In genomic region chr1:229258031-229258850, GRCh38 we compare ENCODE assay signal across 8 cellular contexts. TPM values are rescaled to one million over a fixed set of nuclear protein-coding genes. Genes with fewer than 3 reads are reported as not detected.
DNase-seq lines count a peak whose midpoint lies in the region; ATAC-seq and TF ChIP-seq lines count a peak whose summit lies in the region.

No MANE protein-coding gene starts in this region.

- peaks cover 0 to 4% (median 1%) of the 10 kb centered on the region in 4 donors for H3K4me1 ChIP-seq in transverse colon

- intact Hi-C loops in activated T-helper 2 cell treated with anti-CD3 and anti-CD28 coated beads, Interferon-gamma antibody, Interleukin-2, Interleukin-4, amounts not matched to agents 10 μg/mL and 5 μg/mL and 100 μg/mL, durations not matched to agents 14 hours and 24 hours and 36 hours (cut with micrococcal nuclease): loop anchor here (1.0 to 10.0 kb wide), 3 partner anchors 224 to 367 kb away; partner anchors contain the start of genes TAF5L and URB2
- intact Hi-C loops in transverse colon (cut with DNase I; ENCODE audit: low total_unique reads): loop anchor here (5.0 to 10.0 kb wide), 2 partner anchors 224 to 593 kb away; no protein-coding TSS in a partner anchor

- no peak for TF ChIP-seq EP300 in transverse colon (IDR thresholded peaks at IDR 0.05; ENCODE audit: low read depth)

- POLR2A ChIA-PET in RWPE1 (lab: Yijun Ruan, JAX; ENCODE audit: low non-redundant PET): no interaction called here

- peak overlapping the region; percentile 31; the same call in 1 of the 2 replicates for H3K27ac ChIP-seq in RWPE1
- H3K27ac ChIP-seq in transverse colon: no peak overlapping the region

- H3K36me3 ChIP-seq in transverse colon: no peaks in the 10 kb centered on the region

- CTCF ChIA-PET in RWPE1 (lab: Yijun Ruan, JAX): interaction anchor here (0.6 to 2.0 kb wide), 17 partner anchors 8 to 981 kb away, joined by 3 to 16 read pairs (median 3); no protein-coding TSS in a partner anchor

- no peak overlapping the region for H3K4me3 Mint-ChIP-seq in activated T-helper 2 cell treated with anti-CD3 and anti-CD28 coated beads, Interferon-gamma antibody, Interleukin-2, Interleukin-4, amounts not matched to agents 10 μg/mL and 5 μg/mL and 100 μg/mL, durations not matched to agents 14 hours and 24 hours and 36 hours (ENCODE audit: low read depth)

- H3K27ac Mint-ChIP-seq in activated T-helper 2 cell treated with anti-CD3 and anti-CD28 coated beads, Interferon-gamma antibody, Interleukin-2, Interleukin-4, amounts not matched to agents 10 μg/mL and 5 μg/mL and 100 μg/mL, durations not matched to agents 14 hours and 24 hours and 36 hours: no peak overlapping the region

- H3K27me3 ChIP-seq in transverse colon: no peaks in the 10 kb centered on the region

- no peaks in the 10 kb centered on the region for H3K9me3 ChIP-seq in transverse colon

- peak; percentile 48 for ATAC-seq in omental fat pad (ENCODE audit: low FRiP score)
- ATAC-seq in HG03378 (IDR thresholded peaks at IDR 0.05; ENCODE audit: unreplicated experiment): no peak

- DNase-seq in DMS79 (lab: John Stamatoyannopoulos, UW) (peak; percentile 14), RWPE1 (ENCODE audit: low spot score) (peak; percentile 61), fibroblast of the conjunctiva (ENCODE audit: low read depth) (peak; percentile 49), omental fat pad (ENCODE audit: low spot score) (no peak), transverse colon (peak; percentile 68)
- DNase-seq in Jurkat, Clone E6-1 (ENCODE audit: low read depth, low spot score): peak; percentile 65
- peak; percentile 32 for DNase-seq in activated T-helper 2 cell treated with anti-CD3 and anti-CD28 coated beads, Interferon-gamma antibody, Interleukin-2, Interleukin-4, amounts not matched to agents 10 μg/mL and 5 μg/mL and 100 μg/mL, durations not matched to agents 14 hours and 24 hours and 36 hours (ENCODE audit: low spot score)

- no peaks in the 10 kb centered on the region for H3K36me3 Mint-ChIP-seq in activated T-helper 2 cell treated with anti-CD3 and anti-CD28 coated beads, Interferon-gamma antibody, Interleukin-2, Interleukin-4, amounts not matched to agents 10 μg/mL and 5 μg/mL and 100 μg/mL, durations not matched to agents 14 hours and 24 hours and 36 hours (ENCODE audit: low read depth)

- peaks cover 23% of the 10 kb centered on the region for H3K4me1 Mint-ChIP-seq in activated T-helper 2 cell treated with anti-CD3 and anti-CD28 coated beads, Interferon-gamma antibody, Interleukin-2, Interleukin-4, amounts not matched to agents 10 μg/mL and 5 μg/mL and 100 μg/mL, durations not matched to agents 14 hours and 24 hours and 36 hours (ENCODE audit: low read depth)

- no peak overlapping the region for H3K4me3 ChIP-seq in Jurkat, Clone E6-1 (ENCODE audit: low read length)
- H3K4me3 ChIP-seq in transverse colon: no peak overlapping the region

- H3K27me3 Mint-ChIP-seq in activated T-helper 2 cell treated with anti-CD3 and anti-CD28 coated beads, Interferon-gamma antibody, Interleukin-2, Interleukin-4, amounts not matched to agents 10 μg/mL and 5 μg/mL and 100 μg/mL, durations not matched to agents 14 hours and 24 hours and 36 hours (ENCODE audit: low read depth): peaks cover 2% of the 10 kb centered on the region

- 13 to 21% methylated on average over 3 to 5 of the region's 5 CpGs for WGBS in transverse colon (ENCODE audit: low coverage in 1 of 2), 2 donors

- in situ Hi-C loops in transverse colon (cut with MboI; ENCODE audit: low pct_ligation_motif_present in 1 of 4, low pct_unique_long_range_greater_than_20kb in 1 of 4, low sequenced_read_pairs in 3 of 4): loop anchor here (10.0 to 25.0 kb wide), 4 partner anchors 217 to 1054 kb away; no protein-coding TSS in a partner anchor

- TF ChIP-seq CTCF in RWPE1 (conservative IDR thresholded peaks at IDR 0.05; ENCODE audit: low read depth) (peak; percentile 74), omental fat pad (IDR thresholded peaks at IDR 0.05) (no peak), transverse colon (IDR thresholded peaks at IDR 0.05) (peak; percentile 73 to 91 (median 85))

- no peaks in the 10 kb centered on the region for H3K9me3 Mint-ChIP-seq in activated T-helper 2 cell treated with anti-CD3 and anti-CD28 coated beads, Interferon-gamma antibody, Interleukin-2, Interleukin-4, amounts not matched to agents 10 μg/mL and 5 μg/mL and 100 μg/mL, durations not matched to agents 14 hours and 24 hours and 36 hours

- TF ChIP-seq POLR2A in transverse colon (IDR thresholded peaks at IDR 0.05): no peak

RNA-seq across cellular contexts. Expression of gene RAB4A, which starts 12.7 kb away (rescaled TPM):
- polyA plus RNA-seq in Jurkat, Clone E6-1 (2012; ENCODE audit: insufficient read depth, insufficient read length): 44.2 TPM
- total RNA-seq in activated T-helper 2 cell treated with anti-CD3 and anti-CD28 coated beads, Interferon-gamma antibody, Interleukin-2, Interleukin-4, amounts not matched to agents 10 μg/mL and 5 μg/mL and 100 μg/mL, durations not matched to agents 14 hours and 24 hours and 36 hours: 25.7 and 30.7 TPM in 2 replicates
- 10 to 100 TPM; 20.5 to 30.9 (median 30.0) TPM for total RNA-seq in omental fat pad
- 10 to 100 TPM in 3 of 4 donors, 1 to 10 TPM in 1; 7.4 to 56.9 (median 28.0) TPM for total RNA-seq in transverse colon

Comparison
In these comparisons a context has a peak if more than half of its experiments do, and no peak if none do; other contexts are left out.
1. CTCF ChIP-seq: peak in RWPE1 (single experiment) and transverse colon (5 of 5); none in omental fat pad (0 of 3).